14 cellular contexts compared by ENCODE assay signal in genomic region chr7:4073052-4073451, GRCh38.
DNase-seq lines count a peak whose midpoint lies in the region; ATAC-seq and TF ChIP-seq lines count a peak whose summit lies in the region.
"Had no signal": no experiment of that assay in that cellular context is flagged by ENCODE, and none has a peak within 500 bp of the region (broad histone marks: within the 10 kb centered on the region; RNA-seq: fewer than 3 reads in every experiment).

No MANE protein-coding gene starts in this region.

- H3K27ac Mint-ChIP-seq in glutamatergic neuron (ENCODE audit: unreplicated experiment): peak overlapping the region; percentile 3
- H3K27ac Mint-ChIP-seq in neural progenitor cell: peak overlapping the region; percentile 23
- H3K27ac Mint-ChIP-seq in naive thymus-derived CD4-positive, alpha-beta T cell: no peak overlapping the region
- H3K27ac Mint-ChIP-seq: CD14-positive monocyte; CD8-positive, alpha-beta T cell had no signal

- H3K79me2 ChIP-seq in neural progenitor cell (ENCODE audit: low read depth): no peaks in the 10 kb centered on the region

- no peak overlapping the region for H2AFZ ChIP-seq in neural progenitor cell (replicated peaks)

- H3K4me3 ChIP-seq in neural progenitor cell: no peak overlapping the region
- H3K4me3 ChIP-seq in naive thymus-derived CD4-positive, alpha-beta T cell (ENCODE audit: low read length): no peak overlapping the region

- TF ChIP-seq CTCF in glutamatergic neuron (IDR thresholded peaks at IDR 0.05; ENCODE audit: partially characterized antibody, unreplicated experiment): no peak
- no peak for TF ChIP-seq CTCF in neural progenitor cell (IDR thresholded peaks at IDR 0.05)

- no peak for ATAC-seq in naive thymus-derived CD4-positive, alpha-beta T cell
- ATAC-seq in GM18505 (IDR thresholded peaks at IDR 0.05; ENCODE audit: unreplicated experiment): no peak
- ATAC-seq: CD8-positive, alpha-beta T cell; HCT116 had no signal

- H3K4me2 ChIP-seq in neural progenitor cell: no peak overlapping the region

- H3K4me1 ChIP-seq in neural progenitor cell: peaks cover 22% of the 10 kb centered on the region
- no peaks in the 10 kb centered on the region for H3K4me1 ChIP-seq in naive thymus-derived CD4-positive, alpha-beta T cell (ENCODE audit: control insufficient read depth in 2 of 2, insufficient read depth in 2 of 2, low read length in 2 of 2)

- H4K20me1 ChIP-seq in neural progenitor cell (ENCODE audit: low read depth): no peaks in the 10 kb centered on the region

- H3K9me3 Mint-ChIP-seq in glutamatergic neuron (ENCODE audit: unreplicated experiment) (peaks cover 21% of the 10 kb centered on the region), neural progenitor cell (peaks cover 4% of the 10 kb centered on the region)
- H3K9me3 Mint-ChIP-seq in naive thymus-derived CD4-positive, alpha-beta T cell: peaks cover 0 to 5% (median 0%) of the 10 kb centered on the region in 11 donors
- H3K9me3 Mint-ChIP-seq: CD8-positive, alpha-beta T cell had no signal

- peaks cover 16% of the 10 kb centered on the region for H3F3A ChIP-seq in neural progenitor cell (ENCODE audit: low read depth)

- no peaks in the 10 kb centered on the region for H3K9me3 ChIP-seq in neural progenitor cell (ENCODE audit: low read depth)
- H3K9me3 ChIP-seq in naive thymus-derived CD4-positive, alpha-beta T cell (ENCODE audit: control insufficient read depth in 2 of 3, low read length in 3 of 3): no peaks in the 10 kb centered on the region

- no peak for TF ChIP-seq POLR2A in GM18505 (IDR thresholded peaks at IDR 0.05; ENCODE audit: borderline replicate concordance, extremely low read depth, insufficient read depth, insufficient read length)

- H3K36me3 Mint-ChIP-seq in glutamatergic neuron (ENCODE audit: unreplicated experiment): peaks cover 25% of the 10 kb centered on the region
- peaks cover 22% of the 10 kb centered on the region for H3K36me3 Mint-ChIP-seq in neural progenitor cell
- peaks cover 0 to 13% (median 3%) of the 10 kb centered on the region in 5 donors for H3K36me3 Mint-ChIP-seq in naive thymus-derived CD4-positive, alpha-beta T cell
- H3K36me3 Mint-ChIP-seq: CD14-positive monocyte; CD8-positive, alpha-beta T cell had no signal

- peak; percentile 13 for DNase-seq in activated CD8-positive, alpha-beta memory T cell treated with anti-CD3 and anti-CD28 coated beads for 24 hours
- DNase-seq in activated CD8-positive, alpha-beta memory T cell treated with anti-CD3 and anti-CD28 coated beads, Interleukin-2, amount 50 U/mL, for 48 hours: no peak
- DNase-seq in glutamatergic neuron (no peak), neural progenitor cell (ENCODE audit: low spot score) (no peak), NCI-H2107 (lab: John Stamatoyannopoulos, UW) (no peak)
- DNase-seq in naive thymus-derived CD4-positive, alpha-beta T cell: no peak
- DNase-seq: COR-L47, DND-41, GDM1 had no signal

- POLR2A ChIA-PET in naive thymus-derived CD4-positive, alpha-beta T cell (lab: Charles Lee): no interaction called here

- no peaks in the 10 kb centered on the region for H3K27me3 ChIP-seq in neural progenitor cell
- no peaks in the 10 kb centered on the region for H3K27me3 ChIP-seq in naive thymus-derived CD4-positive, alpha-beta T cell (ENCODE audit: control insufficient read depth in 2 of 2, insufficient read depth in 2 of 2, low read length in 2 of 2)

- H3K36me3 ChIP-seq in neural progenitor cell: no peaks in the 10 kb centered on the region
- H3K36me3 ChIP-seq in naive thymus-derived CD4-positive, alpha-beta T cell (ENCODE audit: control insufficient read depth in 2 of 3, insufficient read depth in 3 of 3, low read length in 3 of 3): no peaks in the 10 kb centered on the region

- intact Hi-C loops in naive thymus-derived CD4-positive, alpha-beta T cell (cut with micrococcal nuclease): no loop called here

- no peak overlapping the region for H3K9ac ChIP-seq in neural progenitor cell

- H3K4me1 Mint-ChIP-seq in glutamatergic neuron (ENCODE audit: low read depth, unreplicated experiment) (no peaks in the 10 kb centered on the region), neural progenitor cell (peaks cover 22% of the 10 kb centered on the region)
- peaks cover 0 to 4% (median 0%) of the 10 kb centered on the region in 7 donors for H3K4me1 Mint-ChIP-seq in naive thymus-derived CD4-positive, alpha-beta T cell
- H3K4me1 Mint-ChIP-seq: CD14-positive monocyte had no signal

- no peak overlapping the region for H3K27ac ChIP-seq in neural progenitor cell
- H3K27ac ChIP-seq in naive thymus-derived CD4-positive, alpha-beta T cell (ENCODE audit: low read depth, low read length): no peak overlapping the region
- H3K27ac ChIP-seq: 22Rv1 had no signal

- H3K4me3 Mint-ChIP-seq in glutamatergic neuron (ENCODE audit: unreplicated experiment): no peak overlapping the region
- H3K4me3 Mint-ChIP-seq in neural progenitor cell: no peak overlapping the region
- H3K4me3 Mint-ChIP-seq in naive thymus-derived CD4-positive, alpha-beta T cell: no peak overlapping the region
- H3K4me3 Mint-ChIP-seq: CD14-positive monocyte; CD8-positive, alpha-beta T cell had no signal

- peaks cover 19% of the 10 kb centered on the region for H3K27me3 Mint-ChIP-seq in glutamatergic neuron (ENCODE audit: unreplicated experiment)
- H3K27me3 Mint-ChIP-seq in neural progenitor cell (ENCODE audit: insufficient read depth, low read depth): peaks cover 3% of the 10 kb centered on the region
- no peaks in the 10 kb centered on the region for H3K27me3 Mint-ChIP-seq in naive thymus-derived CD4-positive, alpha-beta T cell

- CTCF ChIA-PET in naive thymus-derived CD4-positive, alpha-beta T cell (lab: Charles Lee): no interaction called here

Comparison
In these comparisons a context has a peak if more than half of its experiments do, and no peak if none do; other contexts are left out.
1. H3K27ac Mint-ChIP-seq: peak in glutamatergic neuron (single experiment) and neural progenitor cell (single experiment); none in naive thymus-derived CD4-positive, alpha-beta T cell (0 of 9).